21 cellular contexts compared by ENCODE assay signal in genomic region chr17:78005452-78006171, GRCh38. TPM values are rescaled to one million over a fixed set of nuclear protein-coding genes. Genes with fewer than 3 reads are reported as not detected.
A peak's percentile ranks its signal among the peaks of the same experiment; 100 is the strongest.
DNase-seq lines count a peak whose midpoint lies in the region; ATAC-seq and TF ChIP-seq lines count a peak whose summit lies in the region.
"Had no signal": no experiment of that assay in that cellular context is flagged by ENCODE, and none has a peak within 500 bp of the region (broad histone marks: within the 10 kb centered on the region; RNA-seq: fewer than 3 reads in every experiment).

No MANE protein-coding gene starts in this region.

- no peaks in the 10 kb centered on the region for H3K9me3 Mint-ChIP-seq in activated naive CD4-positive, alpha-beta T cell treated with anti-CD3 and anti-CD28 coated beads for 36 hours
- H3K9me3 Mint-ChIP-seq in CD4-positive, alpha-beta memory T cell: no peaks in the 10 kb centered on the region
- H3K9me3 Mint-ChIP-seq in activated T-helper 17 cell treated with anti-CD3 and anti-CD28 coated beads, Interleukin-2, amount 50 U/mL, for 72 hours: no peaks in the 10 kb centered on the region

- peaks cover 11% of the 10 kb centered on the region for H3K36me3 Mint-ChIP-seq in activated naive CD4-positive, alpha-beta T cell treated with anti-CD3 and anti-CD28 coated beads for 36 hours (ENCODE audit: low read depth)
- H3K36me3 Mint-ChIP-seq in CD4-positive, alpha-beta memory T cell: peaks cover 24 to 45% of the 10 kb centered on the region in 2 donors
- H3K36me3 Mint-ChIP-seq in activated T-helper 17 cell treated with anti-CD3 and anti-CD28 coated beads, Interleukin-2, amount 50 U/mL, for 72 hours (ENCODE audit: low read depth): peaks cover 61% of the 10 kb centered on the region

- peaks cover 7% of the 10 kb centered on the region for H3K36me3 ChIP-seq in CD4-positive, alpha-beta memory T cell (ENCODE audit: insufficient read depth, low read length)
- peaks cover 13% of the 10 kb centered on the region for H3K36me3 ChIP-seq in neutrophil
- peaks cover 12% of the 10 kb centered on the region for H3K36me3 ChIP-seq in suprapubic skin

- no peak for TF ChIP-seq EP300 in suprapubic skin (IDR thresholded peaks at IDR 0.05)

- CTCF ChIA-PET in activated naive CD4-positive, alpha-beta T cell treated with anti-CD3 and anti-CD28 coated beads for 36 hours (lab: Charles Lee): interaction anchor here (0.7 to 3.2 kb wide), 5 partner anchors 9 to 266 kb away, joined by 3 to 22 read pairs (median 3); no protein-coding TSS in a partner anchor
- CTCF ChIA-PET in CD4-positive, alpha-beta memory T cell (lab: Charles Lee; ENCODE audit: partially characterized antibody): interaction anchor here (1.1 to 4.6 kb wide), 2 partner anchors 8 to 13 kb away, joined by 3 to 35 read pairs; no protein-coding TSS in a partner anchor

- no peak overlapping the region for H3K4me3 ChIP-seq in CD4-positive, alpha-beta memory T cell (ENCODE audit: low read length in 2 of 2)
- H3K4me3 ChIP-seq in neutrophil (ENCODE audit: low read depth in 1 of 2, low read length in 1 of 2): no peak overlapping the region
- no peak overlapping the region for H3K4me3 ChIP-seq in suprapubic skin
- H3K4me3 ChIP-seq: PC-9 had no signal

- intact Hi-C loops in activated naive CD4-positive, alpha-beta T cell treated with anti-CD3 and anti-CD28 coated beads for 36 hours (cut with micrococcal nuclease): no loop called here
- intact Hi-C loops in CD4-positive, alpha-beta memory T cell (cut with micrococcal nuclease): no loop called here

- peaks cover 46% of the 10 kb centered on the region for H3K4me1 Mint-ChIP-seq in activated naive CD4-positive, alpha-beta T cell treated with anti-CD3 and anti-CD28 coated beads for 36 hours (ENCODE audit: low read depth)
- H3K4me1 Mint-ChIP-seq in CD4-positive, alpha-beta memory T cell: peaks cover 25 to 61% (median 31%) of the 10 kb centered on the region in 4 donors
- H3K4me1 Mint-ChIP-seq in activated T-helper 17 cell treated with anti-CD3 and anti-CD28 coated beads, Interleukin-2, amount 50 U/mL, for 72 hours: peaks cover 20% of the 10 kb centered on the region

- ATAC-seq in activated T-helper 17 cell treated with anti-CD3 and anti-CD28 coated beads, Interleukin-2, amount 50 U/mL, for 72 hours (replicated peaks): peak; percentile 99
- ATAC-seq in HG03280 (IDR thresholded peaks at IDR 0.05; ENCODE audit: unreplicated experiment): no peak

- 95% methylated on average over 3 of the region's 3 CpGs for WGBS in suprapubic skin

- H3K9me3 ChIP-seq in CD4-positive, alpha-beta memory T cell (ENCODE audit: control insufficient read depth in 1 of 2, low read length in 2 of 2): no peaks in the 10 kb centered on the region
- H3K9me3 ChIP-seq in neutrophil (no peaks in the 10 kb centered on the region), suprapubic skin (no peaks in the 10 kb centered on the region)
- H3K9me3 ChIP-seq: BE2C had no signal

- no peak for TF ChIP-seq POLR2A in suprapubic skin (IDR thresholded peaks at IDR 0.05)

- no peaks in the 10 kb centered on the region for H3K27me3 Mint-ChIP-seq in activated naive CD4-positive, alpha-beta T cell treated with anti-CD3 and anti-CD28 coated beads for 36 hours (ENCODE audit: low read depth)
- no peaks in the 10 kb centered on the region for H3K27me3 Mint-ChIP-seq in CD4-positive, alpha-beta memory T cell
- no peaks in the 10 kb centered on the region for H3K27me3 Mint-ChIP-seq in activated T-helper 17 cell treated with anti-CD3 and anti-CD28 coated beads, Interleukin-2, amount 50 U/mL, for 72 hours

- no peak overlapping the region for H3K4me3 Mint-ChIP-seq in activated naive CD4-positive, alpha-beta T cell treated with anti-CD3 and anti-CD28 coated beads for 36 hours
- no peak overlapping the region for H3K4me3 Mint-ChIP-seq in CD4-positive, alpha-beta memory T cell
- H3K4me3 Mint-ChIP-seq in activated T-helper 17 cell treated with anti-CD3 and anti-CD28 coated beads, Interleukin-2, amount 50 U/mL, for 72 hours: no peak overlapping the region

- peaks cover 13% of the 10 kb centered on the region for H3K4me1 ChIP-seq in CD4-positive, alpha-beta memory T cell (ENCODE audit: insufficient read depth, low read length)
- peaks cover under 1 to 5% of the 10 kb centered on the region in 2 experiments for H3K4me1 ChIP-seq in neutrophil (ENCODE audit: control insufficient read depth in 1 of 2, insufficient read depth in 1 of 2, low read depth in 1 of 2, low read length in 1 of 2)
- peaks cover 5% of the 10 kb centered on the region for H3K4me1 ChIP-seq in suprapubic skin

- no peak for TF ChIP-seq CTCF in neutrophil (IDR thresholded peaks at IDR 0.05)
- no peak for TF ChIP-seq CTCF in suprapubic skin (IDR thresholded peaks at IDR 0.05)

- no peaks in the 10 kb centered on the region for H3K27me3 ChIP-seq in CD4-positive, alpha-beta memory T cell (ENCODE audit: insufficient read depth, low read length)
- no peaks in the 10 kb centered on the region for H3K27me3 ChIP-seq in neutrophil
- no peaks in the 10 kb centered on the region for H3K27me3 ChIP-seq in suprapubic skin
- H3K27me3 ChIP-seq: BE2C had no signal

- peak overlapping the region; percentile 56 for H3K27ac Mint-ChIP-seq in activated naive CD4-positive, alpha-beta T cell treated with anti-CD3 and anti-CD28 coated beads for 36 hours
- H3K27ac Mint-ChIP-seq in CD4-positive, alpha-beta memory T cell: peak overlapping the region; percentile 15 to 82 (median 52)
- peak overlapping the region; percentile 72 for H3K27ac Mint-ChIP-seq in activated T-helper 17 cell treated with anti-CD3 and anti-CD28 coated beads, Interleukin-2, amount 50 U/mL, for 72 hours

- no peak for DNase-seq in activated naive CD4-positive, alpha-beta T cell treated with anti-CD3 and anti-CD28 coated beads for 36 hours
- no peak for DNase-seq in activated naive CD4-positive, alpha-beta T cell treated with anti-CD3 and anti-CD28 coated beads, Interleukin-2, amount 50 U/mL, for 16 hours
- no peak for DNase-seq in CD4-positive, alpha-beta memory T cell
- no peak for DNase-seq in COLO829 (ENCODE audit: low spot score)
- DNase-seq in suprapubic skin (ENCODE audit: low spot score in 2 of 2): no peak
- DNase-seq: BE2C, EL, H7, Karpas-422, MV-4-11, NCI-H1105 treated with DMSO at 0.1 percent for 48 hours, NCI-H2029 treated with DMSO at 0.1 percent for 48 hours, NCI-H226, NCI-H510A treated with DMSO at 0.1 percent for 48 hours, NCI-H748 treated with DMSO at 0.1 percent for 48 hours, PC-9, RPMI8226, SHP77 treated with DMSO at 0.1 percent for 48 hours had no signal

- POLR2A ChIA-PET in CD4-positive, alpha-beta memory T cell (lab: Charles Lee; ENCODE audit: partially characterized antibody): interaction anchor here (0.6 to 3.6 kb wide), 2 partner anchors 48 to 118 kb away, joined by 3 to 22 read pairs; partner anchors contain the start of gene TNRC6C

- H3K27ac ChIP-seq in CD4-positive, alpha-beta memory T cell (ENCODE audit: low read depth, low read length): no peak overlapping the region
- peak overlapping the region; percentile 24 for H3K27ac ChIP-seq in neutrophil
- H3K27ac ChIP-seq in suprapubic skin: no peak overlapping the region
- H3K27ac ChIP-seq: PC-9 had no signal

RNA-seq across cellular contexts. Expression of gene TNRC6C, which starts 47.1 kb away (rescaled TPM):
- total RNA-seq in activated naive CD4-positive, alpha-beta T cell treated with anti-CD3 and anti-CD28 coated beads for 36 hours: 10 to 100 TPM; 11.4 to 12.8 TPM
- 100 to 1,000 TPM; 105 to 112 TPM for total RNA-seq in CD4-positive, alpha-beta memory T cell
- 1 to 10 TPM; 1.3 to 9.4 TPM for polyA plus RNA-seq in CD4-positive, alpha-beta memory T cell
- 10 to 100 TPM; 15.6 to 19.1 TPM for total RNA-seq in activated T-helper 17 cell treated with anti-CD3 and anti-CD28 coated beads, Interleukin-2, amount 50 U/mL, for 72 hours
- 10 to 100 TPM in 2 of 4 donors, 1 to 10 TPM in 2; 4.8 to 14.5 (median 11.6) TPM for total RNA-seq in suprapubic skin

Comparison
In these comparisons a context has a peak if more than half of its experiments do, and no peak if none do; other contexts are left out.
1. RNA of gene TNRC6C, which starts 47.1 kb away (total RNA-seq): 105 to 112 TPM in CD4-positive, alpha-beta memory T cell; 15.6 to 19.1 TPM in activated T-helper 17 cell treated with anti-CD3 and anti-CD28 coated beads, Interleukin-2, amount 50 U/mL, for 72 hours, 4.8 to 14.5 TPM in suprapubic skin and 11.4 to 12.8 TPM in activated naive CD4-positive, alpha-beta T cell treated with anti-CD3 and anti-CD28 coated beads for 36 hours; every median in the first group is over 4 times any median in the second.
2. Peak in every context shown above with its lines, with median percentiles within 50 percentile points of each other: H3K27ac Mint-ChIP-seq.